Comparison of ENCODE assay signal across 8 cellular contexts in genomic region chr6:144286503-144287393, GRCh38. TPM values are rescaled to one million over a fixed set of nuclear protein-coding genes. Genes with fewer than 3 reads are reported as not detected.
DNase-seq lines count a peak whose midpoint lies in the region; ATAC-seq and TF ChIP-seq lines count a peak whose summit lies in the region.

No MANE protein-coding gene starts in this region.

- H3K27me3 ChIP-seq in duodenal mucosa (ENCODE audit: control insufficient read depth in 1 of 2, insufficient read depth in 2 of 2, low read length in 2 of 2) (no peaks in the 10 kb centered on the region), liver (ENCODE audit: control insufficient read depth in 4 of 4, insufficient read depth in 4 of 4, low read length in 3 of 4) (no peaks in the 10 kb centered on the region), stomach smooth muscle (ENCODE audit: control insufficient read depth in 1 of 2, insufficient read depth in 2 of 2, low read length in 2 of 2) (no peaks in the 10 kb centered on the region)

- peak; percentile 22 to 32 for TF ChIP-seq RAD21 in liver (IDR thresholded peaks at IDR 0.05)

- H3K27ac ChIP-seq in duodenal mucosa (ENCODE audit: low read depth, low read length) (peak overlapping the region; percentile 46), liver (ENCODE audit: low read depth in 1 of 2, low read length in 2 of 2) (peak overlapping the region; percentile 92 to 93), stomach smooth muscle (ENCODE audit: low read length) (peak overlapping the region; percentile 75)

- WGBS in liver = 2% methylated on average over 53 of the region's 53 CpGs

- peak overlapping the region; percentile 93 to 95 for H3K4me3 ChIP-seq in duodenal mucosa (ENCODE audit: low read depth in 1 of 2, low read length in 2 of 2)
- peak overlapping the region; percentile 69 to 98 (median 96) for H3K4me3 ChIP-seq in liver (ENCODE audit: low read depth in 1 of 3, low read length in 3 of 3)
- peak overlapping the region; percentile 91 to 96 for H3K4me3 ChIP-seq in stomach smooth muscle (ENCODE audit: low read length in 2 of 2)

- H3K9ac ChIP-seq in duodenal mucosa (ENCODE audit: low read depth in 1 of 2, low read length in 2 of 2) (peak overlapping the region; percentile 78 to 87), liver (ENCODE audit: low read depth in 1 of 2, low read length in 2 of 2) (peak overlapping the region; percentile 83 to 89), stomach smooth muscle (ENCODE audit: low read length in 2 of 2) (peak overlapping the region; percentile 78 to 80)

- TF ChIP-seq CTCF in liver (IDR thresholded peaks at IDR 0.05; ENCODE audit: low read depth, low read length, missing input control) = no peak

- no peaks in the 10 kb centered on the region for H3K36me3 ChIP-seq in duodenal mucosa (ENCODE audit: control insufficient read depth in 1 of 2, insufficient read depth in 2 of 2, low read length in 2 of 2)
- H3K36me3 ChIP-seq in liver (ENCODE audit: control insufficient read depth in 4 of 4, insufficient read depth in 3 of 4, low read depth in 1 of 4, low read length in 3 of 4) = peaks cover 0 to 2% (median 0%) of the 10 kb centered on the region in 4 donors
- no peaks in the 10 kb centered on the region for H3K36me3 ChIP-seq in stomach smooth muscle (ENCODE audit: control insufficient read depth in 2 of 2, insufficient read depth in 2 of 2, low read length in 2 of 2)

- H3K4me1 ChIP-seq in duodenal mucosa (ENCODE audit: control insufficient read depth in 1 of 2, insufficient read depth in 2 of 2, low read length in 2 of 2) (peaks cover 9 to 15% of the 10 kb centered on the region in 2 donors), liver (ENCODE audit: control insufficient read depth in 4 of 4, insufficient read depth in 4 of 4, low read length in 3 of 4) (peaks cover 0 to 14% (median 4%) of the 10 kb centered on the region in 4 donors), stomach smooth muscle (ENCODE audit: control insufficient read depth, insufficient read depth, low read length) (peaks cover 7% of the 10 kb centered on the region)

- DNase-seq in 8988T (peak; percentile 61), GM19238 (ENCODE audit: insufficient read length, low spot score) (peak; percentile 35)
- no peak for DNase-seq in stimulated activated CD4-positive, alpha-beta T cell treated with anti-CD3 and anti-CD28 coated beads, Interleukin-1b, Interleukin-23, amount 100 ng/mL, for 48 hours

- H3K9me3 ChIP-seq in duodenal mucosa (ENCODE audit: control insufficient read depth in 1 of 2, low read length in 2 of 2) (no peaks in the 10 kb centered on the region), liver (ENCODE audit: control insufficient read depth in 4 of 4, low read length in 3 of 4) (no peaks in the 10 kb centered on the region), stomach smooth muscle (ENCODE audit: control insufficient read depth in 2 of 2, low read length in 2 of 2) (no peaks in the 10 kb centered on the region)

- ATAC-seq in SK-N-SH treated with all-trans-retinoic acid at 6 μM for 48 hours = peak; percentile 36
- ATAC-seq in HG02571 (IDR thresholded peaks at IDR 0.05; ENCODE audit: unreplicated experiment) = no peak

TF ChIP-seq in SK-N-SH treated with all-trans-retinoic acid at 6 μM for 48 hours, 23 proteins besides CTCF, POLR2A, EP300 and RAD21 (continues in another document):
- no peak for TF ChIP-seq CSDC2 (CRISPR knock-in tag; IDR thresholded peaks at IDR 0.05)
- no peak for TF ChIP-seq BACH2 (CRISPR knock-in tag; IDR thresholded peaks at IDR 0.05; ENCODE audit: borderline replicate concordance)
- no peak for TF ChIP-seq SNAI2 (CRISPR knock-in tag; IDR thresholded peaks at IDR 0.05)
- TF ChIP-seq ESRRG (CRISPR knock-in tag; IDR thresholded peaks at IDR 0.05) = no peak
- no peak for TF ChIP-seq ZNF565 (CRISPR knock-in tag; conservative IDR thresholded peaks at IDR 0.05; ENCODE audit: low read depth)
- no peak for TF ChIP-seq RARB (CRISPR knock-in tag; IDR thresholded peaks at IDR 0.05)
- no peak for TF ChIP-seq TCF4 (CRISPR knock-in tag; IDR thresholded peaks at IDR 0.05; ENCODE audit: borderline replicate concordance)
- no peak for TF ChIP-seq GLIS3 (CRISPR knock-in tag; IDR thresholded peaks at IDR 0.05)
- TF ChIP-seq, protein P1, sequence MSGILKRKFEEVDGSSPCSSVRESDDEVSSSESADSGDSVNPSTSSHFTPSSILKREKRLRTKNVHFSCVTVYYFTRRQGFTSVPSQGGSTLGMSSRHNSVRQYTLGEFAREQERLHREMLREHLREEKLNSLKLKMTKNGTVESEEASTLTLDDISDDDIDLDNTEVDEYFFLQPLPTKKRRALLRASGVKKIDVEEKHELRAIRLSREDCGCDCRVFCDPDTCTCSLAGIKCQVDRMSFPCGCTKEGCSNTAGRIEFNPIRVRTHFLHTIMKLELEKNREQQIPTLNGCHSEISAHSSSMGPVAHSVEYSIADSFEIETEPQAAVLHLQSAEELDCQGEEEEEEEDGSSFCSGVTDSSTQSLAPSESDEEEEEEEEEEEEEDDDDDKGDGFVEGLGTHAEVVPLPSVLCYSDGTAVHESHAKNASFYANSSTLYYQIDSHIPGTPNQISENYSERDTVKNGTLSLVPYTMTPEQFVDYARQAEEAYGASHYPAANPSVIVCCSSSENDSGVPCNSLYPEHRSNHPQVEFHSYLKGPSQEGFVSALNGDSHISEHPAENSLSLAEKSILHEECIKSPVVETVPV (CRISPR knock-in tag; IDR thresholded peaks at IDR 0.05) = no peak
- no peak for TF ChIP-seq ZC3H10 (CRISPR knock-in tag; IDR thresholded peaks at IDR 0.05)
- TF ChIP-seq PPARA (CRISPR knock-in tag; IDR thresholded peaks at IDR 0.05; ENCODE audit: borderline replicate concordance) = no peak
- no peak for TF ChIP-seq POU6F1 (CRISPR knock-in tag; IDR thresholded peaks at IDR 0.05; ENCODE audit: borderline replicate concordance, low read depth)
- TF ChIP-seq OSR1 (CRISPR knock-in tag; IDR thresholded peaks at IDR 0.05) = no peak
- TF ChIP-seq TOX (CRISPR knock-in tag; IDR thresholded peaks at IDR 0.05; ENCODE audit: borderline replicate concordance) = no peak

TF ChIP-seq in liver, 16 proteins besides CTCF, POLR2A, EP300 and RAD21:
- TF ChIP-seq TAF1 (conservative IDR thresholded peaks at IDR 0.05) (no peak), GABPA (IDR thresholded peaks at IDR 0.05 in 1 of 2, conservative IDR thresholded peaks at IDR 0.05 in 1 of 2) (no peak), EGR1 (IDR thresholded peaks at IDR 0.05; ENCODE audit: low read depth in 2 of 2) (no peak), MAX (IDR thresholded peaks at IDR 0.05) (no peak), SP1 (IDR thresholded peaks at IDR 0.05) (no peak), FOXA2 (IDR thresholded peaks at IDR 0.05) (peak; percentile 52), YY1 (IDR thresholded peaks at IDR 0.05) (peak; percentile 42), HNF4G (IDR thresholded peaks at IDR 0.05) (no peak), JUND (IDR thresholded peaks at IDR 0.05) (no peak), RXRA (IDR thresholded peaks at IDR 0.05) (peak in 1 of 2 donors; percentile 8), NR2F2 (IDR thresholded peaks at IDR 0.05) (peak; percentile 56)
- TF ChIP-seq, protein P2, sequence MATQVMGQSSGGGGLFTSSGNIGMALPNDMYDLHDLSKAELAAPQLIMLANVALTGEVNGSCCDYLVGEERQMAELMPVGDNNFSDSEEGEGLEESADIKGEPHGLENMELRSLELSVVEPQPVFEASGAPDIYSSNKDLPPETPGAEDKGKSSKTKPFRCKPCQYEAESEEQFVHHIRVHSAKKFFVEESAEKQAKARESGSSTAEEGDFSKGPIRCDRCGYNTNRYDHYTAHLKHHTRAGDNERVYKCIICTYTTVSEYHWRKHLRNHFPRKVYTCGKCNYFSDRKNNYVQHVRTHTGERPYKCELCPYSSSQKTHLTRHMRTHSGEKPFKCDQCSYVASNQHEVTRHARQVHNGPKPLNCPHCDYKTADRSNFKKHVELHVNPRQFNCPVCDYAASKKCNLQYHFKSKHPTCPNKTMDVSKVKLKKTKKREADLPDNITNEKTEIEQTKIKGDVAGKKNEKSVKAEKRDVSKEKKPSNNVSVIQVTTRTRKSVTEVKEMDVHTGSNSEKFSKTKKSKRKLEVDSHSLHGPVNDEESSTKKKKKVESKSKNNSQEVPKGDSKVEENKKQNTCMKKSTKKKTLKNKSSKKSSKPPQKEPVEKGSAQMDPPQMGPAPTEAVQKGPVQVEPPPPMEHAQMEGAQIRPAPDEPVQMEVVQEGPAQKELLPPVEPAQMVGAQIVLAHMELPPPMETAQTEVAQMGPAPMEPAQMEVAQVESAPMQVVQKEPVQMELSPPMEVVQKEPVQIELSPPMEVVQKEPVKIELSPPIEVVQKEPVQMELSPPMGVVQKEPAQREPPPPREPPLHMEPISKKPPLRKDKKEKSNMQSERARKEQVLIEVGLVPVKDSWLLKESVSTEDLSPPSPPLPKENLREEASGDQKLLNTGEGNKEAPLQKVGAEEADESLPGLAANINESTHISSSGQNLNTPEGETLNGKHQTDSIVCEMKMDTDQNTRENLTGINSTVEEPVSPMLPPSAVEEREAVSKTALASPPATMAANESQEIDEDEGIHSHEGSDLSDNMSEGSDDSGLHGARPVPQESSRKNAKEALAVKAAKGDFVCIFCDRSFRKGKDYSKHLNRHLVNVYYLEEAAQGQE (IDR thresholded peaks at IDR 0.05) = no peak

RNA-seq across cellular contexts. Expression of gene UTRN, which starts 1.6 kb away (rescaled TPM):
- 10 to 100 TPM; 80.5 to 83.7 TPM for total RNA-seq in liver
- polyA plus RNA-seq in liver = 10 to 100 TPM in 1 of 2 donors, 1 to 10 TPM in 1; 6.9 to 14.6 TPM
